Comparison of ENCODE assay signal across 9 cellular contexts in the genomic region with DNA sequence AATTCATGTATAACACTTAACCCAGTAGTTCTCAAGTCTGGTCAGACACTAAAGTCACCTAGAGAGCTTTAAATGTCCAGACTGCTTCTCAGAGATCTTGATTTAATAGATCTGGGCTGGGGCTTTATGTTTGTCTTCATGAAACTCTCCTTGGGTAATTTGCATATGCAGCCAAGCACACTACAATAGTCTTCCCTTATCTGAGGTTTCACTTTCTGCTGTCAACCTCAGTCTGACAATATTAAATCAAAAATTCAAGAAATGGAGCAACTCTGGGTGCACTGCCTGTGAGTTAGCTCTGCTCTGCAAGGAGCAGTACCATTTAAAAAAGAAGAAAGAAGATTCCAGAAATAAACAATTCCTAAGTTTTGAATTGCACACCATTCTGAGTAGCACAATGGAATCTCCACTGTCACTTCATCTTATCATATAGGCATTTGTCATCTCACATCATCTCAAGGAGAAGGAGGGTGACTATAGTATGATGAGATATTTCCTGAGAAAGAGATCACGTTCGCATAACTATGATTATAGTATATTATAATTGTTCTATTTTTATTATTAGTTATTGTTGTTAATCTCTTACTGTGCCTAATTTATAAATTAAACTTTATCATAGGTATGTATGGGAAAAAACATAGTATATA. TPM values are rescaled to one million over a fixed set of nuclear protein-coding genes. Genes with fewer than 3 reads are reported as not detected.
DNase-seq lines count a peak whose midpoint lies in the region; ATAC-seq lines count a peak whose summit lies in the region.
"Had no signal": no experiment of that assay in that cellular context is flagged by ENCODE, and none has a peak within 500 bp of the region (broad histone marks: within the 10 kb centered on the region; RNA-seq: fewer than 3 reads in every experiment).

No MANE protein-coding gene starts in this region.

- H3K4me3 ChIP-seq in Karpas-422 (ENCODE audit: low read length) = no peak overlapping the region

- no peak overlapping the region for H3K27ac ChIP-seq in Karpas-422 (ENCODE audit: low read length)

- peaks cover 7% of the 10 kb centered on the region for H3K4me1 ChIP-seq in Karpas-422 (ENCODE audit: low read length)

- no peaks in the 10 kb centered on the region for H3K9me2 ChIP-seq in Karpas-422 (replicated peaks; ENCODE audit: insufficient read depth, low read length)

- no peak overlapping the region for H3K9ac ChIP-seq in Karpas-422 (ENCODE audit: low read length)

- H3K9me3 ChIP-seq in Karpas-422 (ENCODE audit: low read length) = no peaks in the 10 kb centered on the region

- no peaks in the 10 kb centered on the region for H4K20me1 ChIP-seq in Karpas-422 (ENCODE audit: insufficient read depth, low read depth, low read length)

- peak overlapping the region; percentile 4 for H3K4me2 ChIP-seq in Karpas-422 (ENCODE audit: low read depth, low read length, poor library complexity, severe bottlenecking)

- H3K79me2 ChIP-seq in Karpas-422 (ENCODE audit: low read length) = no peaks in the 10 kb centered on the region

- ATAC-seq in GM18498 (IDR thresholded peaks at IDR 0.05; ENCODE audit: unreplicated experiment) = peak; percentile 96
- ATAC-seq in GM21576 (IDR thresholded peaks at IDR 0.05; ENCODE audit: unreplicated experiment) = peak; percentile 98
- ATAC-seq in left colon = peak; percentile 52
- ATAC-seq: HCT116 had no signal

- DNase-seq in Karpas-422 (no peak), left colon (no peak), middle frontal gyrus (ENCODE audit: extremely low spot score, low spot score) (no peak), C1 segment of cervical spinal cord (lab: John Stamatoyannopoulos, UW) (no peak), NCI-H345 treated with DMSO at 0.1 percent for 48 hours (lab: John Stamatoyannopoulos, UW; ENCODE audit: unreplicated experiment) (no peak), activated gamma-delta T cell treated with Interleukin-2 at 50 U/mL for 16 hours (no peak)

- intact Hi-C loops in left colon (cut with DNase I, micrococcal nuclease) = no loop called here

- H2AFZ ChIP-seq in Karpas-422 (ENCODE audit: low read length) = no peak overlapping the region

- H3K36me3 ChIP-seq in Karpas-422 (ENCODE audit: insufficient read depth, low read length) = no peaks in the 10 kb centered on the region

- H3K27me3 ChIP-seq in Karpas-422 (ENCODE audit: low read length) = no peaks in the 10 kb centered on the region

RNA-seq across cellular contexts. Expression of a gene that starts 9.4 kb away (rescaled TPM):
- 0.04 and 0.56 TPM in 2 replicates for total RNA-seq in Karpas-422 (2014; rRNA removed; shearing (Covaris generic); ENCODE audit: low replicate concordance)
- 10 to 100 TPM; 69.0 TPM for total RNA-seq in left colon

RNA-seq across cellular contexts. Expression of a gene that starts 55.0 kb away (rescaled TPM):
- 56.8 and 57.3 TPM in 2 replicates for total RNA-seq in Karpas-422 (2014; rRNA removed; shearing (Covaris generic); ENCODE audit: low replicate concordance)
- 10 to 100 TPM; 16.4 to 19.7 TPM for total RNA-seq in left colon

Comparison
In these comparisons a context has a peak if more than half of its experiments do, and no peak if none do; other contexts are left out.
1. RNA of a gene that starts 9.4 kb away (total RNA-seq): 69.0 TPM in left colon; 0.04 to 0.56 TPM in Karpas-422; every median in the first group is over 10 times any median in the second.
2. Peak in every context shown above with its lines, with median percentiles within 50 percentile points of each other: ATAC-seq.